16 cellular contexts compared by ENCODE assay signal in genomic region chr15:78460737-78461136, GRCh38. TPM values are rescaled to one million over a fixed set of nuclear protein-coding genes. Genes with fewer than 3 reads are reported as not detected.
A peak's percentile ranks its signal among the peaks of the same experiment; 100 is the strongest.
DNase-seq lines count a peak whose midpoint lies in the region; ATAC-seq and TF ChIP-seq lines count a peak whose summit lies in the region.
"Had no signal": no experiment of that assay in that cellular context is flagged by ENCODE, and none has a peak within 500 bp of the region (broad histone marks: within the 10 kb centered on the region; RNA-seq: fewer than 3 reads in every experiment).

No MANE protein-coding gene starts in this region.

- TF ChIP-seq CTCF in glutamatergic neuron (IDR thresholded peaks at IDR 0.05; ENCODE audit: partially characterized antibody, unreplicated experiment) = no peak

- H3K4me1 Mint-ChIP-seq in activated naive CD4-positive, alpha-beta T cell treated with anti-CD3 and anti-CD28 coated beads, Interleukin-2, amount 50 U/mL, for 24 hours = peaks cover 69% of the 10 kb centered on the region
- H3K4me1 Mint-ChIP-seq in T-cell = peaks cover 57 to 63% (median 59%) of the 10 kb centered on the region in 3 donors
- H3K4me1 Mint-ChIP-seq in glutamatergic neuron (ENCODE audit: low read depth, unreplicated experiment) = peaks cover 13% of the 10 kb centered on the region

- H3K36me3 Mint-ChIP-seq in activated naive CD4-positive, alpha-beta T cell treated with anti-CD3 and anti-CD28 coated beads, Interleukin-2, amount 50 U/mL, for 24 hours = peaks cover 15% of the 10 kb centered on the region
- no peaks in the 10 kb centered on the region for H3K36me3 Mint-ChIP-seq in activated naive CD4-positive, alpha-beta T cell treated with anti-CD3 and anti-CD28 coated beads, Interleukin-2, amount 50 U/mL, for 72 hours
- H3K36me3 Mint-ChIP-seq in T-cell = peaks cover 27% of the 10 kb centered on the region
- no peaks in the 10 kb centered on the region for H3K36me3 Mint-ChIP-seq in glutamatergic neuron (ENCODE audit: unreplicated experiment)

- no peak overlapping the region for H3K27ac Mint-ChIP-seq in activated naive CD4-positive, alpha-beta T cell treated with anti-CD3 and anti-CD28 coated beads, Interleukin-2, amount 50 U/mL, for 24 hours
- no peak overlapping the region for H3K27ac Mint-ChIP-seq in activated naive CD4-positive, alpha-beta T cell treated with anti-CD3 and anti-CD28 coated beads, Interleukin-2, amount 50 U/mL, for 72 hours
- H3K27ac Mint-ChIP-seq in T-cell = peak overlapping the region; percentile 53 to 58
- H3K27ac Mint-ChIP-seq in glutamatergic neuron (ENCODE audit: unreplicated experiment) = peak overlapping the region; percentile 46
- H3K27ac Mint-ChIP-seq: dendritic cell treated with granulocyte-macrophage colony-stimulating factor and Interleukin-4, amounts not matched to agents 40 ng/mL and 50 ng/mL, for 4 days had no signal

- DNase-seq in activated naive CD4-positive, alpha-beta T cell treated with anti-CD3 and anti-CD28 coated beads, Interleukin-2, amount 50 U/mL, for 72 hours (ENCODE audit: low spot score in 2 of 2) = no peak
- DNase-seq in T-cell (no peak), glutamatergic neuron (no peak), RKO (ENCODE audit: low spot score) (no peak), NCI-H2081 treated with DMSO at 0.1 percent for 48 hours (lab: John Stamatoyannopoulos, UW) (no peak)
- no peak for DNase-seq in NK-92 treated with Interleukin-12 subunit alpha and Interleukin-12 subunit beta, amount 100 ng/mL, for 24 hours (lab: John Stamatoyannopoulos, UW)
- DNase-seq: GDM1, NCI-H2107, NCI-H69, PC-9, SK-N-SH, uterus had no signal

- POLR2A ChIA-PET in T-cell (lab: Charles Lee) = interaction anchor here in 1 of 2 donors (1.1 kb wide), 1 partner anchor 351 kb away, joined by 3 read pairs; no protein-coding TSS in a partner anchor

- no peaks in the 10 kb centered on the region for H3K9me3 Mint-ChIP-seq in activated naive CD4-positive, alpha-beta T cell treated with anti-CD3 and anti-CD28 coated beads, Interleukin-2, amount 50 U/mL, for 24 hours
- H3K9me3 Mint-ChIP-seq in activated naive CD4-positive, alpha-beta T cell treated with anti-CD3 and anti-CD28 coated beads, Interleukin-2, amount 50 U/mL, for 72 hours = no peaks in the 10 kb centered on the region
- H3K9me3 Mint-ChIP-seq in T-cell (no peaks in the 10 kb centered on the region), glutamatergic neuron (ENCODE audit: unreplicated experiment) (no peaks in the 10 kb centered on the region)
- H3K9me3 Mint-ChIP-seq: activated CD4-positive, alpha-beta memory T cell treated with anti-CD3 and anti-CD28 coated beads, Interleukin-2, amount 10 ng/mL, durations not matched to agents 7 days and 5 days; dendritic cell treated with granulocyte-macrophage colony-stimulating factor and Interleukin-4, amounts not matched to agents 40 ng/mL and 50 ng/mL, for 4 days had no signal

- ATAC-seq in activated naive CD4-positive, alpha-beta T cell treated with anti-CD3 and anti-CD28 coated beads, Interleukin-2, amount 50 U/mL, for 72 hours = no peak
- no peak for ATAC-seq in T-cell (replicated peaks in 1 of 4)
- ATAC-seq in GM21526 (IDR thresholded peaks at IDR 0.05; ENCODE audit: low FRiP score, unreplicated experiment) = no peak

- H3K27me3 Mint-ChIP-seq in activated naive CD4-positive, alpha-beta T cell treated with anti-CD3 and anti-CD28 coated beads, Interleukin-2, amount 50 U/mL, for 24 hours = no peaks in the 10 kb centered on the region
- H3K27me3 Mint-ChIP-seq in T-cell (no peaks in the 10 kb centered on the region), glutamatergic neuron (ENCODE audit: unreplicated experiment) (no peaks in the 10 kb centered on the region)
- H3K27me3 Mint-ChIP-seq: activated CD4-positive, alpha-beta memory T cell treated with anti-CD3 and anti-CD28 coated beads, Interleukin-2, amount 10 ng/mL, durations not matched to agents 7 days and 5 days; dendritic cell treated with granulocyte-macrophage colony-stimulating factor and Interleukin-4, amounts not matched to agents 40 ng/mL and 50 ng/mL, for 4 days had no signal

- CTCF ChIA-PET in T-cell (lab: Charles Lee) = no interaction called here

- H3K4me3 Mint-ChIP-seq in activated naive CD4-positive, alpha-beta T cell treated with anti-CD3 and anti-CD28 coated beads, Interleukin-2, amount 50 U/mL, for 24 hours = peak overlapping the region; percentile 53
- peak overlapping the region in 1 of 3 donors; percentile 8 for H3K4me3 Mint-ChIP-seq in T-cell
- no peak overlapping the region for H3K4me3 Mint-ChIP-seq in glutamatergic neuron (ENCODE audit: unreplicated experiment)
- H3K4me3 Mint-ChIP-seq: activated CD4-positive, alpha-beta memory T cell treated with anti-CD3 and anti-CD28 coated beads, Interleukin-2, amount 10 ng/mL, durations not matched to agents 7 days and 5 days; dendritic cell treated with granulocyte-macrophage colony-stimulating factor and Interleukin-4, amounts not matched to agents 40 ng/mL and 50 ng/mL, for 4 days had no signal

RNA-seq across cellular contexts. Expression of gene IREB2, which starts 22.7 kb away (rescaled TPM):
- total RNA-seq in activated naive CD4-positive, alpha-beta T cell treated with anti-CD3 and anti-CD28 coated beads, Interleukin-2, amount 50 U/mL, for 72 hours = 10 to 100 TPM; 69.1 to 71.7 TPM
- total RNA-seq in T-cell (10 to 100 TPM; 58.7 to 71.5 (median 65.1) TPM), glutamatergic neuron (ENCODE audit: unreplicated experiment) (82.4 TPM)

RNA-seq across cellular contexts. Expression of gene HYKK, which starts 46.6 kb away (rescaled TPM):
- 1 to 10 TPM; 1.6 to 5.1 TPM for total RNA-seq in activated naive CD4-positive, alpha-beta T cell treated with anti-CD3 and anti-CD28 coated beads, Interleukin-2, amount 50 U/mL, for 72 hours
- total RNA-seq in T-cell (1 to 10 TPM; 1.7 to 4.6 (median 4.0) TPM), glutamatergic neuron (ENCODE audit: unreplicated experiment) (2.8 TPM)

Comparison
In these comparisons a context has a peak if more than half of its experiments do, and no peak if none do; other contexts are left out.
1. H3K27ac Mint-ChIP-seq: peak in T-cell (2 of 2) and glutamatergic neuron (single experiment); none in activated naive CD4-positive, alpha-beta T cell treated with anti-CD3 and anti-CD28 coated beads, Interleukin-2, amount 50 U/mL, for 24 hours (single experiment) and activated naive CD4-positive, alpha-beta T cell treated with anti-CD3 and anti-CD28 coated beads, Interleukin-2, amount 50 U/mL, for 72 hours (0 of 2).